ENCODE assay signal across 8 cellular contexts in genomic region chr7:157010588-157011332, GRCh38. TPM values are rescaled to one million over a fixed set of nuclear protein-coding genes. Genes with fewer than 3 reads are reported as not detected.
A peak's percentile ranks its signal among the peaks of the same experiment; 100 is the strongest.
DNase-seq lines count a peak whose midpoint lies in the region; ATAC-seq and TF ChIP-seq lines count a peak whose summit lies in the region.

MNX1 (minus strand) TSS chr7:157010663; CDS start chr7:157010350, 313 bp downstream.

- H3K4me3 Mint-ChIP-seq in T-helper 17 cell: peak within 1 kb of the TSS; percentile 75

- H3K4me1 ChIP-seq in mononuclear cell (ENCODE audit: insufficient read depth, low read length): peaks cover 13% of the 10 kb centered on the region
- peaks cover 13% of the 10 kb centered on the region for H3K4me1 ChIP-seq in upper lobe of right lung

- H3K4me3 ChIP-seq in mononuclear cell (ENCODE audit: low read length): peak within 1 kb of the TSS; percentile 24
- H3K4me3 ChIP-seq in upper lobe of right lung: peak within 1 kb of the TSS; percentile 56

- intact Hi-C loops in upper lobe of right lung (cut with DNase I): no loop called here

- H3K4me1 Mint-ChIP-seq in T-helper 17 cell: peaks cover 7% of the 10 kb centered on the region

- H3K27me3 ChIP-seq in mononuclear cell (ENCODE audit: insufficient read depth, low read length) (peaks cover 88% of the 10 kb centered on the region), upper lobe of right lung (peaks cover 89% of the 10 kb centered on the region)

- H3K27me3 Mint-ChIP-seq in T-helper 17 cell: peaks cover 72% of the 10 kb centered on the region

- H3K36me3 Mint-ChIP-seq in T-helper 17 cell (ENCODE audit: low read depth): peaks cover 9% of the 10 kb centered on the region

- H3K27ac ChIP-seq in upper lobe of right lung: no peak within 1 kb of the TSS

- H3K36me3 ChIP-seq in upper lobe of right lung: no peaks in the 10 kb centered on the region

- ATAC-seq in HG02642 (IDR thresholded peaks at IDR 0.05; ENCODE audit: poor library complexity, unreplicated experiment) (peak; percentile 81), T-helper 17 cell (peak; percentile 91), upper lobe of right lung (peak; percentile 95)

- DNase-seq in NCI-H524 (lab: John Stamatoyannopoulos, UW) (peak; percentile 74 to 90), NCI-H524 treated with DMSO at 0.1 percent for 48 hours (lab: John Stamatoyannopoulos, UW) (no peak), NCI-H1105 (lab: John Stamatoyannopoulos, UW) (peak; percentile 87), T-helper 17 cell (peak; percentile 25 to 43 (median 35)), dermis microvascular lymphatic vessel endothelial cell (ENCODE audit: low read depth in 2 of 2) (peak; percentile 28 to 73), upper lobe of right lung (peak; percentile 92)

- no peaks in the 10 kb centered on the region for H3K9me3 ChIP-seq in T-helper 17 cell (ENCODE audit: control insufficient read depth, low read length, poor library complexity, severe bottlenecking)
- H3K9me3 ChIP-seq in mononuclear cell (ENCODE audit: low read depth, low read length): no peaks in the 10 kb centered on the region
- H3K9me3 ChIP-seq in upper lobe of right lung: no peaks in the 10 kb centered on the region

- TF ChIP-seq CTCF in upper lobe of right lung (IDR thresholded peaks at IDR 0.05): no peak

- no peak within 1 kb of the TSS for H3K27ac Mint-ChIP-seq in T-helper 17 cell

RNA-seq across cellular contexts. Expression of gene MNX1, which starts in this region (rescaled TPM):
- under 1 TPM; 0.15 to 0.21 TPM for total RNA-seq in T-helper 17 cell
- total RNA-seq in dermis microvascular lymphatic vessel endothelial cell: under 0.01 TPM in 2 replicates
- not detected for total RNA-seq in mononuclear cell
- 0.93 TPM for total RNA-seq in upper lobe of right lung

Comparison
In these comparisons a context has a peak if more than half of its experiments do, and no peak if none do; other contexts are left out.
1. Peak in DNase-seq and ATAC-seq in T-helper 17 cell; RNA of the gene not detected or under 1 TPM.
2. Peak in DNase-seq in dermis microvascular lymphatic vessel endothelial cell; RNA of the gene not detected or under 1 TPM.
3. Peak in DNase-seq, ATAC-seq and H3K4me3 ChIP-seq in upper lobe of right lung; RNA of the gene not detected or under 1 TPM.